13 cellular contexts compared by ENCODE assay signal in genomic region chr22:35329114-35329847, GRCh38. TPM values are rescaled to one million over a fixed set of nuclear protein-coding genes. Genes with fewer than 3 reads are reported as not detected.
DNase-seq lines count a peak whose midpoint lies in the region; ATAC-seq and TF ChIP-seq lines count a peak whose summit lies in the region.
"Had no signal": no experiment of that assay in that cellular context is flagged by ENCODE, and none has a peak within 500 bp of the region (broad histone marks: within the 10 kb centered on the region; RNA-seq: fewer than 3 reads in every experiment).

No MANE protein-coding gene starts in this region.

- H3K27ac ChIP-seq in CD4-positive, CD25-positive, alpha-beta regulatory T cell (ENCODE audit: insufficient read depth, low read length, poor library complexity, severe bottlenecking) = no peak overlapping the region
- H3K27ac ChIP-seq in HEK293 (ENCODE audit: extremely low read depth, low read depth, low read length) = no peak overlapping the region
- peak overlapping the region; percentile 9; the same call in 1 of the 2 replicates for H3K27ac ChIP-seq in VCaP
- H3K27ac ChIP-seq in muscle layer of colon (ENCODE audit: low read depth, low read length) = peak overlapping the region; percentile 52
- H3K27ac ChIP-seq in prostate gland = no peak overlapping the region

- peaks cover 14 to 59% (median 29%) of the 10 kb centered on the region in 4 donors for H3K4me1 Mint-ChIP-seq in CD4-positive, CD25-positive, alpha-beta regulatory T cell

- no peak overlapping the region for H3K9ac ChIP-seq in muscle layer of colon (ENCODE audit: low read length)

- H3K36me3 Mint-ChIP-seq in CD4-positive, CD25-positive, alpha-beta regulatory T cell = peaks cover 42% of the 10 kb centered on the region

- H3K4me3 ChIP-seq in CD4-positive, CD25-positive, alpha-beta regulatory T cell (ENCODE audit: low read depth, low read length) = peak overlapping the region; percentile 38
- H3K4me3 ChIP-seq in HEK293 (ENCODE audit: low read depth, low read length) (no peak overlapping the region), muscle layer of colon (ENCODE audit: low read depth in 1 of 2, low read length in 2 of 2) (no peak overlapping the region), prostate gland (no peak overlapping the region)

- DNase-seq in CD4-positive, CD25-positive, alpha-beta regulatory T cell = no peak
- DNase-seq in prostate gland (ENCODE audit: low spot score) = no peak
- DNase-seq in SHP77 treated with DMSO at 0.1 percent for 48 hours (lab: John Stamatoyannopoulos, UW) = no peak
- DNase-seq in cortex of kidney (lab: John Stamatoyannopoulos, UW) = no peak
- no peak for DNase-seq in retina
- DNase-seq: activated CD8-positive, alpha-beta memory T cell treated with anti-CD3 and anti-CD28 coated beads for 24 hours; NCI-H1930; NK-92 treated with Interleukin-12 subunit alpha and Interleukin-12 subunit beta, amount 100 ng/mL, for 24 hours had no signal

- no peak for ATAC-seq in CD4-positive, CD25-positive, alpha-beta regulatory T cell (ENCODE audit: low read depth in 2 of 2)

- WGBS in prostate gland = 71% methylated on average over 12 of the region's 12 CpGs

- H3K27me3 Mint-ChIP-seq in CD4-positive, CD25-positive, alpha-beta regulatory T cell = no peaks in the 10 kb centered on the region
- H3K27me3 Mint-ChIP-seq: memory B cell, progenitor cell of endocrine pancreas had no signal

- H3K9me3 Mint-ChIP-seq in CD4-positive, CD25-positive, alpha-beta regulatory T cell = no peaks in the 10 kb centered on the region
- H3K9me3 Mint-ChIP-seq: memory B cell had no signal

- no peaks in the 10 kb centered on the region for H3K27me3 ChIP-seq in CD4-positive, CD25-positive, alpha-beta regulatory T cell (ENCODE audit: control insufficient read depth, insufficient read depth, low read length)
- H3K27me3 ChIP-seq in muscle layer of colon (ENCODE audit: control insufficient read depth in 1 of 2, insufficient read depth in 2 of 2, low read length in 2 of 2) (no peaks in the 10 kb centered on the region), prostate gland (replicated peaks; ENCODE audit: insufficient read depth) (no peaks in the 10 kb centered on the region)

- peak overlapping the region in 3 of 4 donors; percentile 29 to 82 (median 50) for H3K4me3 Mint-ChIP-seq in CD4-positive, CD25-positive, alpha-beta regulatory T cell
- H3K4me3 Mint-ChIP-seq: memory B cell had no signal

- intact Hi-C loops in prostate gland (cut with DNase I) = no loop called here

- TF ChIP-seq POLR2A in prostate gland (IDR thresholded peaks at IDR 0.05) = no peak

- peak overlapping the region in 2 of 3 donors; percentile 51 to 97 for H3K27ac Mint-ChIP-seq in CD4-positive, CD25-positive, alpha-beta regulatory T cell

- H3K4me1 ChIP-seq in CD4-positive, CD25-positive, alpha-beta regulatory T cell (ENCODE audit: control insufficient read depth, insufficient read depth, low read length, poor library complexity, severe bottlenecking) = peaks cover 27% of the 10 kb centered on the region
- H3K4me1 ChIP-seq in HEK293 (ENCODE audit: control insufficient read depth, insufficient read depth, low read length) (no peaks in the 10 kb centered on the region), muscle layer of colon (ENCODE audit: insufficient read depth, low read length) (peaks cover 8% of the 10 kb centered on the region), prostate gland (replicated peaks) (no peaks in the 10 kb centered on the region)

- no peaks in the 10 kb centered on the region for H3K9me3 ChIP-seq in CD4-positive, CD25-positive, alpha-beta regulatory T cell (ENCODE audit: control insufficient read depth in 2 of 2, low read length in 2 of 2)
- no peaks in the 10 kb centered on the region for H3K9me3 ChIP-seq in HEK293 (ENCODE audit: control insufficient read depth, insufficient read depth, low read depth, low read length)
- no peaks in the 10 kb centered on the region for H3K9me3 ChIP-seq in muscle layer of colon (ENCODE audit: low read length)
- no peaks in the 10 kb centered on the region for H3K9me3 ChIP-seq in prostate gland

- peaks cover 66% of the 10 kb centered on the region for H3K36me3 ChIP-seq in CD4-positive, CD25-positive, alpha-beta regulatory T cell (ENCODE audit: control insufficient read depth, insufficient read depth, low read length)
- peaks cover 4 to 92% of the 10 kb centered on the region in 2 experiments; a peak in 2 of 3 replicates for H3K36me3 ChIP-seq in HEK293 (ENCODE audit: control insufficient read depth in 2 of 2, insufficient read depth in 1 of 2, low read length in 2 of 2)
- H3K36me3 ChIP-seq in muscle layer of colon (ENCODE audit: insufficient read depth, low read length) = peaks cover 66% of the 10 kb centered on the region
- H3K36me3 ChIP-seq in prostate gland = peaks cover 20 to 33% of the 10 kb centered on the region in 2 donors

- CTCF ChIA-PET in HEK293 (lab: Yijun Ruan, JAX) = interaction anchor here (0.8 kb wide), 1 partner anchor 253 kb away, joined by 3 read pairs; no protein-coding TSS in a partner anchor

- POLR2A ChIA-PET in HEK293 (lab: Yijun Ruan, JAX) = no interaction called here

- TF ChIP-seq CTCF in HEK293 (tag by site-specific recombination; IDR thresholded peaks at IDR 0.05) (no peak), VCaP (conservative IDR thresholded peaks at IDR 0.05) (peak; percentile 39; the same call in 1 of the 2 replicates), prostate gland (IDR thresholded peaks at IDR 0.05) (peak in 1 of 4 experiments; percentile 12)

TF ChIP-seq in HEK293, 187 proteins besides CTCF, POLR2A, EP300 and RAD21:
- TF ChIP-seq ZNF311 (tag by site-specific recombination; IDR thresholded peaks at IDR 0.05; ENCODE audit: borderline replicate concordance) = no peak
- no peak for TF ChIP-seq ZNF404 (tag by site-specific recombination; IDR thresholded peaks at IDR 0.05)
- no peak for TF ChIP-seq ZNF23 (tag by site-specific recombination; IDR thresholded peaks at IDR 0.05; ENCODE audit: borderline replicate concordance)
- TF ChIP-seq ZNF501 (tag by site-specific recombination; IDR thresholded peaks at IDR 0.05) = no peak
- no peak for TF ChIP-seq GLI4 (tag by site-specific recombination; IDR thresholded peaks at IDR 0.05)
- TF ChIP-seq WT1 (tag by site-specific recombination; IDR thresholded peaks at IDR 0.05) = no peak
- TF ChIP-seq PBX3 (CRISPR knock-in tag; IDR thresholded peaks at IDR 0.05) = no peak
- TF ChIP-seq ZNF654 (tag by site-specific recombination; IDR thresholded peaks at IDR 0.05; ENCODE audit: low read depth) = 0 out of 2 replicates have a peak, but pooled peaks have one; percentile 7

RNA-seq across cellular contexts. Expression of gene TOM1, which starts 29.6 kb away (rescaled TPM):
- 194 TPM for total RNA-seq in CD4-positive, CD25-positive, alpha-beta regulatory T cell
- 10 to 100 TPM; 54.8 to 73.4 (median 64.9) TPM for polyA plus RNA-seq in CD4-positive, CD25-positive, alpha-beta regulatory T cell
- total RNA-seq in prostate gland = 10 to 100 TPM; 65.6 to 68.6 TPM

RNA-seq across cellular contexts. Expression of gene HMOX1, which starts 51.6 kb away (rescaled TPM):
- total RNA-seq in CD4-positive, CD25-positive, alpha-beta regulatory T cell = not detected
- 1 to 10 TPM in 3 of 4 donors, under 1 TPM in 1; 0.93 to 2.9 (median 1.7) TPM for polyA plus RNA-seq in CD4-positive, CD25-positive, alpha-beta regulatory T cell
- 10 to 100 TPM in 1 of 2 donors, 1 to 10 TPM in 1; 3.5 to 31.5 TPM for total RNA-seq in prostate gland

Comparison
In these comparisons a context has a peak if more than half of its experiments do, and no peak if none do; other contexts are left out.
1. H3K27ac ChIP-seq: peak in VCaP (single experiment) and muscle layer of colon (single experiment); none in CD4-positive, CD25-positive, alpha-beta regulatory T cell (single experiment), HEK293 (single experiment) and prostate gland (0 of 2).